Comparison of ENCODE assay signal across 9 cellular contexts in the genomic region with DNA sequence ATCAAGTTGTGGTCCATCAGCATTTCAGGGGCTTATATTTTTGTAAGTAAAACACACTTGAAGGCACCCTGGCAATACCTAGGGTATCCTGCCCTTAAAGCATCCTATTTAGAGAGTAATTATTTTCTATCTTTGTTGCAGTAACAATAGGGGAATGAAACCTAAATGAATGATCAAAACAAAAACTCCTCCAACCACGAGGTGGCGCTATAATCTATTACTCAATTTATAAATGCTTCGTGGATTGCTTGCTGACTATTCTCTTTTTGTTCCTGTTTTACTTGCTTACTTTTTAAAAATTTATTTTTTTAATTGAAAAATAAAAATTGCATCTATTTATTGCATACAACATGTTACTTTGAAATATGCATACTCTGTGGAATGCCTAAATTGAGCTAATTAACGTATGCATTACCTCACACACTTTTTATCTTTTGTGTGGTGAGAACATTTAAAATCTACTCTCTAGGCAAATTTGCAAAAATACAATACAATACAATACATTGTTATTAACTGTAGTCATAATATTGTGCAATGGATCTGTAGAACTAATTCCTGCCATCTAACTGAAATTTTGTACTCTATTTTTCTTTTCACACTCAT.
DNase-seq lines count a peak whose midpoint lies in the region; ATAC-seq and TF ChIP-seq lines count a peak whose summit lies in the region.
"Had no signal": no experiment of that assay in that cellular context is flagged by ENCODE, and none has a peak within 500 bp of the region (broad histone marks: within the 10 kb centered on the region; RNA-seq: fewer than 3 reads in every experiment).

No MANE protein-coding gene starts in this region.

- ATAC-seq in HG02642 (IDR thresholded peaks at IDR 0.05; ENCODE audit: poor library complexity, unreplicated experiment) (no peak), GM19452 (IDR thresholded peaks at IDR 0.05; ENCODE audit: unreplicated experiment) (no peak)

- TF ChIP-seq CTCF in AG10803 (conservative IDR thresholded peaks at IDR 0.05; ENCODE audit: low read length), result peak; percentile 62
- TF ChIP-seq CTCF in GM12872 (IDR thresholded peaks at IDR 0.05; ENCODE audit: insufficient read depth, low read depth, low read length), result peak; percentile 60
- TF ChIP-seq CTCF in brain microvascular endothelial cell (IDR thresholded peaks at IDR 0.05; ENCODE audit: low read depth, low read length, missing control alignments), result peak; percentile 47

- in situ Hi-C loops in brain microvascular endothelial cell (cut with HindIII; ENCODE audit: low pct_ligation_motif_present, low sequenced_read_pairs), result no loop called here

- H3K36me3 ChIP-seq in brain microvascular endothelial cell (replicated peaks), result no peaks in the 10 kb centered on the region

- H3K27me3 ChIP-seq in brain microvascular endothelial cell (replicated peaks), result no peaks in the 10 kb centered on the region

- DNase-seq in AG10803 (ENCODE audit: low read depth), result peak; percentile 57
- DNase-seq in NCI-H2171 (lab: John Stamatoyannopoulos, UW), result peak; percentile 22
- DNase-seq in brain microvascular endothelial cell, result peak; percentile 59
- DNase-seq in middle frontal gyrus (ENCODE audit: extremely low spot score, low spot score), result peak; percentile 9
- no peak for DNase-seq in UCSD-AML1 (lab: John Stamatoyannopoulos, UW; ENCODE audit: unreplicated experiment)

- no peak overlapping the region for H3K27ac ChIP-seq in brain microvascular endothelial cell
- H3K27ac ChIP-seq: epithelial cell of prostate had no signal

- H3K4me3 ChIP-seq in AG10803 (ENCODE audit: low read length) (no peak overlapping the region), brain microvascular endothelial cell (ENCODE audit: low read depth, low read length) (no peak overlapping the region)
